ENCODE assay signal across 1 cellular context in the genomic region with DNA sequence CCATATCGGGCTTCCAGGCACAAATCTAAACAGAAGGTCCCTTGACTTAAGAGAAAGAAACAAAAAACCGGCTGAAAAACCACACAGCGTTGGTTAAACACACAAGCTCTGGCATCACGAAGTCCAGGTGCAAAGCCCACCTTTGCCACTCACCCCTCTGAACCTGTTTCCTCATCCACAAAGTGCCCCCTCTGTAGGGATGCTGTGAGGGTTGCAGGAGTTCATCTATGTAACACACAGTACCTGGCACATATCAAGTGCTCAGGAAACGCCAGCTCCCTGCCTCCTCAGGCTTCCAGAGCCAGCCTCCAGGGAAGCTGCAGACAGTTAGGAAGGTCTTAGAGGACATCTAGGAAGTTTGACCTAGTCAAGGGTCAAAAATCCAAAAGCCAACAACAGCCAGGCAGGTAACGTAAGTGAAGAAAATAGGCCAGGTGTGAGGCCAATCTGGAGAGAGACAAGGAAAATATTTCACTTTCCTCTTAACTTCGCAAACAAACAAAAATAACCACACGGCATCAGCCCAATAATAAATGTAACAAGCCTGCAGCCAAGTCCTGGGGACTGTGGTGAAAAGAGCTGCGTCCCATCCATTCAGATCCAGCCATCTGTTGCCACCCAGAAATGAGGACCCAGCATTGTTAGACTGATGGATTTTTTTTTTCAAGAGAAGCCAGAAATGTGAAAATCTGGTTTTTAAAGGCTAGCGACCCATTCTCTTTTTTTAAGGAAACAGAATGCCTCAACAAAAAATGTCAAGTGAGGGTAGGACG.
TF ChIP-seq lines count a peak whose summit lies in the region.

No MANE protein-coding gene starts in this region.

TF ChIP-seq in HepG2, 621 proteins besides CTCF, POLR2A, EP300 and RAD21:
- peak; percentile 50 for TF ChIP-seq RBM22 (optimal IDR thresholded peaks at IDR 0.05; ENCODE audit: low read length)
- peak; percentile 20; the same call in 1 of the 2 replicates for TF ChIP-seq POLR2AphosphoS5 (IDR thresholded peaks at IDR 0.05; ENCODE audit: low read depth, low read length)
- TF ChIP-seq NAIF1 (CRISPR knock-in tag; IDR thresholded peaks at IDR 0.05; ENCODE audit: borderline replicate concordance), result no peak
- TF ChIP-seq SMC3 (IDR thresholded peaks at IDR 0.05; ENCODE audit: low read length), result peak; percentile 18; the same call in 1 of the 2 replicates
